ENCODE assay signal across 8 cellular contexts in genomic region chr15:67838789-67839332, GRCh38. TPM values are rescaled to one million over a fixed set of nuclear protein-coding genes. Genes with fewer than 3 reads are reported as not detected.
DNase-seq lines count a peak whose midpoint lies in the region; ATAC-seq and TF ChIP-seq lines count a peak whose summit lies in the region.

No MANE protein-coding gene starts in this region.

- H3K4me3 Mint-ChIP-seq in stimulated activated naive B cell treated with anti-CD40 and anti-IgM and Interleukin-4, amounts not matched to agents 10 μg/mL and 1 μg/mL and 100 μg/mL, for 72 hours, result peak overlapping the region; percentile 50 to 66

- H3K4me3 ChIP-seq in cardiac fibroblast (replicated peaks in 1 of 2; ENCODE audit: low read depth in 2 of 2, low read length in 2 of 2), result peak overlapping the region in 1 of 2 donors; percentile 26

- peaks cover 21 to 34% of the 10 kb centered on the region in 2 donors for H3K27me3 Mint-ChIP-seq in stimulated activated naive B cell treated with anti-CD40 and anti-IgM and Interleukin-4, amounts not matched to agents 10 μg/mL and 1 μg/mL and 100 μg/mL, for 72 hours

- peaks cover 4 to 5% of the 10 kb centered on the region in 2 donors for H3K36me3 Mint-ChIP-seq in stimulated activated naive B cell treated with anti-CD40 and anti-IgM and Interleukin-4, amounts not matched to agents 10 μg/mL and 1 μg/mL and 100 μg/mL, for 72 hours

- H3K4me1 Mint-ChIP-seq in stimulated activated naive B cell treated with anti-CD40 and anti-IgM and Interleukin-4, amounts not matched to agents 10 μg/mL and 1 μg/mL and 100 μg/mL, for 72 hours, result peaks cover 35 to 59% of the 10 kb centered on the region in 2 donors

- TF ChIP-seq CTCF in cardiac fibroblast (IDR thresholded peaks at IDR 0.05; ENCODE audit: low read depth, low read length), result no peak

- H3K9me3 Mint-ChIP-seq in stimulated activated naive B cell treated with anti-CD40 and anti-IgM and Interleukin-4, amounts not matched to agents 10 μg/mL and 1 μg/mL and 100 μg/mL, for 72 hours, result no peaks in the 10 kb centered on the region

- DNase-seq in NCI-H82 (lab: John Stamatoyannopoulos, UW), result peak; percentile 46
- DNase-seq in NCI-H82 treated with DMSO at 0.1 percent for 48 hours (lab: John Stamatoyannopoulos, UW; ENCODE audit: unreplicated experiment), result no peak
- peak; percentile 21 for DNase-seq in NCI-H748 treated with DMSO at 0.1 percent for 48 hours (lab: John Stamatoyannopoulos, UW)
- peak; percentile 49 to 54 for DNase-seq in cardiac fibroblast (ENCODE audit: low read depth in 2 of 2)
- peak; percentile 73 for DNase-seq in left lobe of liver (ENCODE audit: low spot score)
- no peak for DNase-seq in stimulated activated naive B cell treated with anti-CD40 and anti-IgM and Interleukin-4, amounts not matched to agents 10 μg/mL and 1 μg/mL and 100 μg/mL, for 72 hours
- no peak for DNase-seq in NCI-H1694 treated with DMSO at 0.1 percent for 48 hours (lab: John Stamatoyannopoulos, UW)

- ATAC-seq in left lobe of liver, result peak; percentile 62
- ATAC-seq in stimulated activated naive B cell treated with anti-CD40 and anti-IgM and Interleukin-4, amounts not matched to agents 10 μg/mL and 1 μg/mL and 100 μg/mL, for 72 hours (replicated peaks), result no peak
- ATAC-seq in HG03139 (IDR thresholded peaks at IDR 0.05; ENCODE audit: unreplicated experiment), result no peak

- H3K27ac Mint-ChIP-seq in stimulated activated naive B cell treated with anti-CD40 and anti-IgM and Interleukin-4, amounts not matched to agents 10 μg/mL and 1 μg/mL and 100 μg/mL, for 72 hours, result peak overlapping the region; percentile 10

RNA-seq across cellular contexts. Expression of gene RNU6-1, which starts 1.0 kb away (rescaled TPM):
- total RNA-seq in left lobe of liver, result not detected

RNA-seq across cellular contexts. Expression of gene SKOR1, which starts 13.6 kb away (rescaled TPM):
- total RNA-seq in left lobe of liver, result 0.13 TPM

Comparison
In these comparisons a context has a peak if more than half of its experiments do, and no peak if none do; other contexts are left out.
1. DNase-seq: peak in NCI-H82 (single experiment), NCI-H748 treated with DMSO at 0.1 percent for 48 hours (single experiment), cardiac fibroblast (2 of 2) and left lobe of liver (single experiment); none in NCI-H82 treated with DMSO at 0.1 percent for 48 hours (single experiment), stimulated activated naive B cell treated with anti-CD40 and anti-IgM and Interleukin-4, amounts not matched to agents 10 μg/mL and 1 μg/mL and 100 μg/mL, for 72 hours (single experiment) and NCI-H1694 treated with DMSO at 0.1 percent for 48 hours (single experiment).